ENCODE assay signal across 1 cellular context in genomic region chr14:32078794-32079663, GRCh38.
TF ChIP-seq lines count a peak whose summit lies in the region.

No MANE protein-coding gene starts in this region.

TF ChIP-seq in HepG2, 621 proteins besides CTCF, POLR2A, EP300 and RAD21 (continued from another document and continues in another):
- TF ChIP-seq, protein P1, sequence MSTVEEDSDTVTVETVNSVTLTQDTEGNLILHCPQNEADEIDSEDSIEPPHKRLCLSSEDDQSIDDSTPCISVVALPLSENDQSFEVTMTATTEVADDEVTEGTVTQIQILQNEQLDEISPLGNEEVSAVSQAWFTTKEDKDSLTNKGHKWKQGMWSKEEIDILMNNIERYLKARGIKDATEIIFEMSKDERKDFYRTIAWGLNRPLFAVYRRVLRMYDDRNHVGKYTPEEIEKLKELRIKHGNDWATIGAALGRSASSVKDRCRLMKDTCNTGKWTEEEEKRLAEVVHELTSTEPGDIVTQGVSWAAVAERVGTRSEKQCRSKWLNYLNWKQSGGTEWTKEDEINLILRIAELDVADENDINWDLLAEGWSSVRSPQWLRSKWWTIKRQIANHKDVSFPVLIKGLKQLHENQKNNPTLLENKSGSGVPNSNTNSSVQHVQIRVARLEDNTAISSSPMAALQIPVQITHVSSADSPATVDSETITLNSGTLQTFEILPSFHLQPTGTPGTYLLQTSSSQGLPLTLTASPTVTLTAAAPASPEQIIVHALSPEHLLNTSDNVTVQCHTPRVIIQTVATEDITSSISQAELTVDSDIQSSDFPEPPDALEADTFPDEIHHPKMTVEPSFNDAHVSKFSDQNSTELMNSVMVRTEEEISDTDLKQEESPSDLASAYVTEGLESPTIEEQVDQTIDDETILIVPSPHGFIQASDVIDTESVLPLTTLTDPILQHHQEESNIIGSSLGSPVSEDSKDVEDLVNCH (CRISPR knock-in tag; IDR thresholded peaks at IDR 0.05) = no peak
- TF ChIP-seq SCMH1 (CRISPR knock-in tag; IDR thresholded peaks at IDR 0.05; ENCODE audit: borderline replicate concordance) (no peak), MAFG (CRISPR knock-in tag; IDR thresholded peaks at IDR 0.05) (no peak), PTBP1 (IDR thresholded peaks at IDR 0.05; ENCODE audit: low read depth, low read length, poor library complexity, severe bottlenecking) (no peak), KAT2B (IDR thresholded peaks at IDR 0.05; ENCODE audit: borderline replicate concordance, low read depth, low read length) (peak; percentile 92), ZZZ3 (CRISPR knock-in tag; IDR thresholded peaks at IDR 0.05; ENCODE audit: borderline replicate concordance) (no peak), ZBTB44 (CRISPR knock-in tag; IDR thresholded peaks at IDR 0.05) (no peak), ZNF784 (CRISPR knock-in tag; IDR thresholded peaks at IDR 0.05; ENCODE audit: borderline replicate concordance) (no peak), THAP9 (CRISPR knock-in tag; IDR thresholded peaks at IDR 0.05; ENCODE audit: borderline replicate concordance) (no peak), ONECUT2 (CRISPR knock-in tag; IDR thresholded peaks at IDR 0.05) (no peak), ZNF780A (CRISPR knock-in tag; IDR thresholded peaks at IDR 0.05) (no peak), NFRKB (IDR thresholded peaks at IDR 0.05) (no peak), ZNF276 (CRISPR knock-in tag; IDR thresholded peaks at IDR 0.05; ENCODE audit: low read depth) (no peak), ZNF430 (CRISPR knock-in tag; IDR thresholded peaks at IDR 0.05) (no peak), ZNF615 (CRISPR knock-in tag; IDR thresholded peaks at IDR 0.05; ENCODE audit: borderline replicate concordance) (no peak), GMEB1 (CRISPR knock-in tag; IDR thresholded peaks at IDR 0.05; ENCODE audit: borderline replicate concordance) (no peak), EEA1 (CRISPR knock-in tag; IDR thresholded peaks at IDR 0.05; ENCODE audit: borderline replicate concordance) (no peak), PLSCR1 (CRISPR knock-in tag; IDR thresholded peaks at IDR 0.05; ENCODE audit: borderline replicate concordance) (no peak), ZNF326 (CRISPR knock-in tag; IDR thresholded peaks at IDR 0.05; ENCODE audit: borderline replicate concordance) (no peak), PRMT3 (CRISPR knock-in tag; IDR thresholded peaks at IDR 0.05; ENCODE audit: borderline replicate concordance, low read depth) (no peak), MTA1 (CRISPR knock-in tag; IDR thresholded peaks at IDR 0.05; ENCODE audit: borderline replicate concordance) (no peak), ERF (CRISPR knock-in tag; IDR thresholded peaks at IDR 0.05) (peak; percentile 1; the same call in 1 of the 2 replicates), ZNF232 (CRISPR knock-in tag; IDR thresholded peaks at IDR 0.05; ENCODE audit: borderline replicate concordance) (no peak), ZNF775 (CRISPR knock-in tag; IDR thresholded peaks at IDR 0.05; ENCODE audit: borderline replicate concordance) (no peak), SUZ12 (IDR thresholded peaks at IDR 0.05; ENCODE audit: low read depth, low read length) (no peak), PHF5A (CRISPR knock-in tag; IDR thresholded peaks at IDR 0.05; ENCODE audit: low read depth, unreplicated experiment) (no peak), ZNF329 (CRISPR knock-in tag; IDR thresholded peaks at IDR 0.05; ENCODE audit: low read depth) (no peak), ZNF564 (CRISPR knock-in tag; IDR thresholded peaks at IDR 0.05) (no peak), ETS1 (CRISPR knock-in tag; IDR thresholded peaks at IDR 0.05) (no peak), CEBPG (CRISPR knock-in tag; IDR thresholded peaks at IDR 0.05) (peak; percentile 35; the same call in 1 of the 2 replicates), ELF4 (CRISPR knock-in tag; IDR thresholded peaks at IDR 0.05; ENCODE audit: borderline replicate concordance) (0 out of 2 replicates have a peak, but pooled peaks have one; percentile 13), GATA4 (IDR thresholded peaks at IDR 0.05; ENCODE audit: borderline replicate concordance, low read depth) (no peak), ZNF569 (CRISPR knock-in tag; IDR thresholded peaks at IDR 0.05; ENCODE audit: borderline replicate concordance) (no peak), KDM3A (CRISPR knock-in tag; IDR thresholded peaks at IDR 0.05; ENCODE audit: low read depth) (0 out of 2 replicates have a peak, but pooled peaks have one; percentile 50), NFE2L1 (CRISPR knock-in tag; IDR thresholded peaks at IDR 0.05; ENCODE audit: borderline replicate concordance) (no peak), THYN1 (CRISPR knock-in tag; IDR thresholded peaks at IDR 0.05; ENCODE audit: borderline replicate concordance, low read depth) (0 out of 2 replicates have a peak, but pooled peaks have one; percentile 19), SIN3A (IDR thresholded peaks at IDR 0.05; ENCODE audit: borderline replicate concordance, low read depth, low read length) (no peak), MTF2 (CRISPR knock-in tag; IDR thresholded peaks at IDR 0.05; ENCODE audit: borderline replicate concordance) (no peak), PHF20 (CRISPR knock-in tag; IDR thresholded peaks at IDR 0.05) (no peak), RXRB (CRISPR knock-in tag; IDR thresholded peaks at IDR 0.05; ENCODE audit: borderline replicate concordance) (peak; percentile 49; the same call in 1 of the 2 replicates), NFKBIZ (CRISPR knock-in tag; IDR thresholded peaks at IDR 0.05) (no peak), ZNF839 (CRISPR knock-in tag; IDR thresholded peaks at IDR 0.05; ENCODE audit: borderline replicate concordance) (no peak), JARID2 (CRISPR knock-in tag; IDR thresholded peaks at IDR 0.05; ENCODE audit: insufficient replicate concordance) (no peak), AKAP8 (CRISPR knock-in tag; IDR thresholded peaks at IDR 0.05) (peak; percentile 12; the same call in 1 of the 2 replicates), ZNF446 (CRISPR knock-in tag; IDR thresholded peaks at IDR 0.05) (no peak)
- TF ChIP-seq, protein P2, sequence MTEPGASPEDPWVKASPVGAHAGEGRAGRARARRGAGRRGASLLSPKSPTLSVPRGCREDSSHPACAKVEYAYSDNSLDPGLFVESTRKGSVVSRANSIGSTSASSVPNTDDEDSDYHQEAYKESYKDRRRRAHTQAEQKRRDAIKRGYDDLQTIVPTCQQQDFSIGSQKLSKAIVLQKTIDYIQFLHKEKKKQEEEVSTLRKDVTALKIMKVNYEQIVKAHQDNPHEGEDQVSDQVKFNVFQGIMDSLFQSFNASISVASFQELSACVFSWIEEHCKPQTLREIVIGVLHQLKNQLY (CRISPR knock-in tag; IDR thresholded peaks at IDR 0.05) = 0 out of 2 replicates have a peak, but pooled peaks have one; percentile 4
- TF ChIP-seq, protein P3, sequence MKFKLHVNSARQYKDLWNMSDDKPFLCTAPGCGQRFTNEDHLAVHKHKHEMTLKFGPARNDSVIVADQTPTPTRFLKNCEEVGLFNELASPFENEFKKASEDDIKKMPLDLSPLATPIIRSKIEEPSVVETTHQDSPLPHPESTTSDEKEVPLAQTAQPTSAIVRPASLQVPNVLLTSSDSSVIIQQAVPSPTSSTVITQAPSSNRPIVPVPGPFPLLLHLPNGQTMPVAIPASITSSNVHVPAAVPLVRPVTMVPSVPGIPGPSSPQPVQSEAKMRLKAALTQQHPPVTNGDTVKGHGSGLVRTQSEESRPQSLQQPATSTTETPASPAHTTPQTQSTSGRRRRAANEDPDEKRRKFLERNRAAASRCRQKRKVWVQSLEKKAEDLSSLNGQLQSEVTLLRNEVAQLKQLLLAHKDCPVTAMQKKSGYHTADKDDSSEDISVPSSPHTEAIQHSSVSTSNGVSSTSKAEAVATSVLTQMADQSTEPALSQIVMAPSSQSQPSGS (CRISPR knock-in tag; IDR thresholded peaks at IDR 0.05) = no peak
- TF ChIP-seq, protein P4, sequence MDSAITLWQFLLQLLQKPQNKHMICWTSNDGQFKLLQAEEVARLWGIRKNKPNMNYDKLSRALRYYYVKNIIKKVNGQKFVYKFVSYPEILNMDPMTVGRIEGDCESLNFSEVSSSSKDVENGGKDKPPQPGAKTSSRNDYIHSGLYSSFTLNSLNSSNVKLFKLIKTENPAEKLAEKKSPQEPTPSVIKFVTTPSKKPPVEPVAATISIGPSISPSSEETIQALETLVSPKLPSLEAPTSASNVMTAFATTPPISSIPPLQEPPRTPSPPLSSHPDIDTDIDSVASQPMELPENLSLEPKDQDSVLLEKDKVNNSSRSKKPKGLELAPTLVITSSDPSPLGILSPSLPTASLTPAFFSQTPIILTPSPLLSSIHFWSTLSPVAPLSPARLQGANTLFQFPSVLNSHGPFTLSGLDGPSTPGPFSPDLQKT (CRISPR knock-in tag; IDR thresholded peaks at IDR 0.05; ENCODE audit: borderline replicate concordance) = no peak
